16 cellular contexts compared by ENCODE assay signal in the genomic region with DNA sequence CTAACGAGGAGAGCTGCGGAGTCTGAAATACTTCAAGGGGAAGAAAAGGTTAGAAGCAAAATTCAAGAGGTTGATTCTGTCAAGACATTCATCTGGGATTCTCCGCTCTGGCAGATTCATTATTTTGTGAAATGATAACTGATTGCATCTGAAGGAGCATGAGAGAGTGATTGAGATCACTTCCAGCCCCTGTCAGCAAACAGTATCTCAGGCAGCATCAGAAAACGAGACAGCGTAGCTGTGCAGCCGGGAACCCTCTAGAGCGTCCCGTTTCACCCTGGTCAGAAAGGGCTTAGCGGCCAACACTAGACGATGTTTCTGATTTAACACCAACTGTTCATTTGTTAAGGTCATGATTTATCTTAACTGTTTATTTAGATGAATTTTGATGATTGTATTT.
DNase-seq lines count a peak whose midpoint lies in the region; ATAC-seq and TF ChIP-seq lines count a peak whose summit lies in the region.
"Had no signal": no experiment of that assay in that cellular context is flagged by ENCODE, and none has a peak within 500 bp of the region (broad histone marks: within the 10 kb centered on the region; RNA-seq: fewer than 3 reads in every experiment).

No MANE protein-coding gene starts in this region.

- H3K4ac ChIP-seq in mesendoderm (ENCODE audit: low read depth, low read length) = no peak overlapping the region

- no peaks in the 10 kb centered on the region for H3K4me1 Mint-ChIP-seq in CD14-positive monocyte
- H3K4me1 Mint-ChIP-seq: CD4-positive, CD25-positive, alpha-beta regulatory T cell had no signal

- no peak overlapping the region for H3K18ac ChIP-seq in mesendoderm (ENCODE audit: low read length)

- H4K8ac ChIP-seq in mesendoderm (ENCODE audit: low read depth, low read length) = no peak overlapping the region

- no peaks in the 10 kb centered on the region for H3K9me3 Mint-ChIP-seq in CD14-positive monocyte
- H3K9me3 Mint-ChIP-seq: CD4-positive, CD25-positive, alpha-beta regulatory T cell had no signal

- no peak overlapping the region for H4K5ac ChIP-seq in mesendoderm (ENCODE audit: low read length)

- H3K4me1 ChIP-seq in gastroesophageal sphincter (peaks cover 0 to 18% (median 0%) of the 10 kb centered on the region in 3 donors), mesendoderm (ENCODE audit: control insufficient read depth, low read depth, low read length) (no peaks in the 10 kb centered on the region), stomach smooth muscle (ENCODE audit: control insufficient read depth, insufficient read depth, low read length) (peaks cover 4% of the 10 kb centered on the region)
- H3K4me1 ChIP-seq: A549, BLaER1 had no signal

- DNase-seq in SK-N-DZ (ENCODE audit: low spot score) (peak; percentile 1), mesendoderm (no peak), CD14-positive monocyte (ENCODE audit: low spot score) (no peak), AG08396 (ENCODE audit: low spot score) (no peak)
- no peak for DNase-seq in activated CD4-positive, alpha-beta T cell treated with anti-CD3 and anti-CD28 coated beads, Interleukin-2, amount 50 U/mL, for 48 hours
- DNase-seq: AML-193; CD4-positive, CD25-positive, alpha-beta regulatory T cell; DMS79; H7; KBM-7 had no signal

- no peak overlapping the region for H3K4me2 ChIP-seq in mesendoderm (ENCODE audit: low read length)
- H3K4me2 ChIP-seq: A549, BLaER1 had no signal

- no peak overlapping the region for H2AK5ac ChIP-seq in mesendoderm (ENCODE audit: low read length)

- no peak overlapping the region for H2BK15ac ChIP-seq in mesendoderm (replicated peaks; ENCODE audit: low read depth)

- no peak for TF ChIP-seq CTCF in gastroesophageal sphincter (IDR thresholded peaks at IDR 0.05)
- no peak for TF ChIP-seq CTCF in CD14-positive monocyte (IDR thresholded peaks at IDR 0.05)

- H2BK5ac ChIP-seq in mesendoderm (ENCODE audit: low read length) = no peak overlapping the region

- H3K36me3 ChIP-seq in gastroesophageal sphincter = no peaks in the 10 kb centered on the region
- no peaks in the 10 kb centered on the region for H3K36me3 ChIP-seq in mesendoderm (ENCODE audit: control insufficient read depth, insufficient read depth, low read length)
- H3K36me3 ChIP-seq in stomach smooth muscle (ENCODE audit: control insufficient read depth in 2 of 2, insufficient read depth in 2 of 2, low read length in 2 of 2) = no peaks in the 10 kb centered on the region
- H3K36me3 ChIP-seq: BLaER1 had no signal

- TF ChIP-seq EP300 in gastroesophageal sphincter (IDR thresholded peaks at IDR 0.05) = no peak

- H3K56ac ChIP-seq in mesendoderm (ENCODE audit: low read length) = no peak overlapping the region

- intact Hi-C loops in CD14-positive monocyte (cut with micrococcal nuclease) = no loop called here

- no peaks in the 10 kb centered on the region for H3K36me3 Mint-ChIP-seq in CD14-positive monocyte
- H3K36me3 Mint-ChIP-seq: CD4-positive, CD25-positive, alpha-beta regulatory T cell had no signal

- H3K9me3 ChIP-seq in gastroesophageal sphincter = no peaks in the 10 kb centered on the region
- H3K9me3 ChIP-seq in stomach smooth muscle (ENCODE audit: control insufficient read depth in 2 of 2, low read length in 2 of 2) = no peaks in the 10 kb centered on the region
- H3K9me3 ChIP-seq: A549, BLaER1 had no signal

- H3K27ac ChIP-seq in gastroesophageal sphincter (peak overlapping the region in 3 of 4 donors; percentile 29 to 63 (median 30)), mesendoderm (ENCODE audit: low read depth, low read length) (no peak overlapping the region), stomach smooth muscle (ENCODE audit: low read length) (no peak overlapping the region)
- H3K27ac ChIP-seq: A549, BLaER1 had no signal

- H2BK120ac ChIP-seq in mesendoderm (ENCODE audit: low read depth, low read length) = no peak overlapping the region

- H3K27ac Mint-ChIP-seq in CD14-positive monocyte = no peak overlapping the region
- H3K27ac Mint-ChIP-seq: CD4-positive, CD25-positive, alpha-beta regulatory T cell had no signal

- H3K27me3 ChIP-seq in gastroesophageal sphincter = no peaks in the 10 kb centered on the region
- no peaks in the 10 kb centered on the region for H3K27me3 ChIP-seq in mesendoderm (ENCODE audit: insufficient read depth, low read length, poor library complexity)
- H3K27me3 ChIP-seq in stomach smooth muscle (ENCODE audit: control insufficient read depth in 1 of 2, insufficient read depth in 2 of 2, low read length in 2 of 2) = no peaks in the 10 kb centered on the region
- H3K27me3 ChIP-seq: BLaER1 had no signal

- no peaks in the 10 kb centered on the region for H3K27me3 Mint-ChIP-seq in CD14-positive monocyte (ENCODE audit: low read depth in 3 of 3)

- WGBS in gastroesophageal sphincter (ENCODE audit: low coverage in 1 of 2), 2 donors = 32 to 33% methylated on average over 8 to 10 of the region's 10 CpGs
- no CpG with 5 or more reads among the region's 10 CpGs for WGBS in mesendoderm (ENCODE audit: extremely low coverage, insufficient coverage, low lambda C conversion rate)

- H3K23ac ChIP-seq in mesendoderm (ENCODE audit: low read length) = peak overlapping the region; percentile 35

- H3K4me3 ChIP-seq in gastroesophageal sphincter (no peak overlapping the region), mesendoderm (ENCODE audit: low read length) (no peak overlapping the region), stomach smooth muscle (ENCODE audit: low read length in 2 of 2) (peak overlapping the region; percentile 15 to 30)
- H3K4me3 ChIP-seq: A549, BLaER1, GM12878 had no signal

- TF ChIP-seq POLR2A in gastroesophageal sphincter (IDR thresholded peaks at IDR 0.05) = no peak

- H3K79me2 ChIP-seq in mesendoderm (ENCODE audit: control insufficient read depth, insufficient read depth, low read length) = no peaks in the 10 kb centered on the region

- H3K4me3 Mint-ChIP-seq in CD14-positive monocyte = no peak overlapping the region
- H3K4me3 Mint-ChIP-seq: CD4-positive, CD25-positive, alpha-beta regulatory T cell had no signal

- H3K9ac ChIP-seq in mesendoderm (ENCODE audit: low read length) = no peak overlapping the region
- no peak overlapping the region for H3K9ac ChIP-seq in stomach smooth muscle (ENCODE audit: low read length in 2 of 2)
- H3K9ac ChIP-seq: BLaER1 had no signal

- H3K79me1 ChIP-seq in mesendoderm (ENCODE audit: low read length) = no peaks in the 10 kb centered on the region

- ATAC-seq in gastroesophageal sphincter (no peak), GM19395 (IDR thresholded peaks at IDR 0.05; ENCODE audit: unreplicated experiment) (no peak)
- ATAC-seq: A549, GM12878 had no signal

Comparison
In these comparisons a context has a peak if more than half of its experiments do, and no peak if none do; other contexts are left out.
1. H3K27ac ChIP-seq: peak in gastroesophageal sphincter (3 of 4); none in mesendoderm (single experiment) and stomach smooth muscle (single experiment).
2. H3K4me3 ChIP-seq: peak in stomach smooth muscle (2 of 2); none in gastroesophageal sphincter (0 of 2) and mesendoderm (single experiment).